Comparison of ENCODE assay signal across 22 cellular contexts in genomic region chr15:75410196-75410595, GRCh38.
"Had no signal": no experiment of that assay in that cellular context is flagged by ENCODE, and none has a peak within 500 bp of the region (broad histone marks: within the 10 kb centered on the region; RNA-seq: fewer than 3 reads in every experiment).

No MANE protein-coding gene starts in this region.

- H3K4me3 Mint-ChIP-seq: activated CD4-positive, alpha-beta T cell treated with anti-CD3 and anti-CD28 coated beads, Interleukin-2, amount 10 ng/mL, durations not matched to agents 7 days and 5 days; activated naive CD4-positive, alpha-beta T cell treated with anti-CD3 and anti-CD28 coated beads, Interleukin-2, amount 50 U/mL, for 24 hours; WTC11 had no signal

- H3K27ac Mint-ChIP-seq: activated CD4-positive, alpha-beta T cell treated with anti-CD3 and anti-CD28 coated beads, Interleukin-2, amount 10 ng/mL, durations not matched to agents 7 days and 5 days; activated naive CD4-positive, alpha-beta T cell treated with anti-CD3 and anti-CD28 coated beads, Interleukin-2, amount 50 U/mL, for 24 hours; WTC11 had no signal

- H3K4me1 Mint-ChIP-seq: WTC11 had no signal

- ATAC-seq: Panc1, WTC11 had no signal

- H3K9me3 Mint-ChIP-seq: activated CD4-positive, alpha-beta T cell treated with anti-CD3 and anti-CD28 coated beads, Interleukin-2, amount 10 ng/mL, durations not matched to agents 7 days and 5 days; activated naive CD4-positive, alpha-beta T cell treated with anti-CD3 and anti-CD28 coated beads, Interleukin-2, amount 50 U/mL, for 24 hours; WTC11 had no signal

- DNase-seq: activated CD4-positive, alpha-beta T cell treated with anti-CD3 and anti-CD28 coated beads, Interleukin-2, amount 10 ng/mL, durations not matched to agents 7 days and 5 days; activated CD4-positive, CD25-positive, alpha-beta regulatory T cell treated with anti-CD3 and anti-CD28 coated beads, Interleukin-2, amount 50 U/mL, for 72 hours; activated gamma-delta T cell treated with Interleukin-2 at 50 U/mL for 16 hours; brain microvascular endothelial cell; MG63; MV-4-11; NCI-H1105; NCI-H1436; NCI-H1694 treated with DMSO at 0.1 percent for 48 hours; NCI-H2029 treated with DMSO at 0.1 percent for 48 hours; NCI-H345; NCI-H510A; NCI-H526 treated with DMSO at 0.1 percent for 48 hours; NCI-H82; OCI-M1; Right ventricle myocardium superior; SJCRH30; SK-N-SH; T-helper 9 cell had no signal

- H3K27me3 Mint-ChIP-seq: activated CD4-positive, alpha-beta T cell treated with anti-CD3 and anti-CD28 coated beads, Interleukin-2, amount 10 ng/mL, durations not matched to agents 7 days and 5 days; activated naive CD4-positive, alpha-beta T cell treated with anti-CD3 and anti-CD28 coated beads, Interleukin-2, amount 50 U/mL, for 24 hours had no signal
